8 cellular contexts compared by ENCODE assay signal in the genomic region with DNA sequence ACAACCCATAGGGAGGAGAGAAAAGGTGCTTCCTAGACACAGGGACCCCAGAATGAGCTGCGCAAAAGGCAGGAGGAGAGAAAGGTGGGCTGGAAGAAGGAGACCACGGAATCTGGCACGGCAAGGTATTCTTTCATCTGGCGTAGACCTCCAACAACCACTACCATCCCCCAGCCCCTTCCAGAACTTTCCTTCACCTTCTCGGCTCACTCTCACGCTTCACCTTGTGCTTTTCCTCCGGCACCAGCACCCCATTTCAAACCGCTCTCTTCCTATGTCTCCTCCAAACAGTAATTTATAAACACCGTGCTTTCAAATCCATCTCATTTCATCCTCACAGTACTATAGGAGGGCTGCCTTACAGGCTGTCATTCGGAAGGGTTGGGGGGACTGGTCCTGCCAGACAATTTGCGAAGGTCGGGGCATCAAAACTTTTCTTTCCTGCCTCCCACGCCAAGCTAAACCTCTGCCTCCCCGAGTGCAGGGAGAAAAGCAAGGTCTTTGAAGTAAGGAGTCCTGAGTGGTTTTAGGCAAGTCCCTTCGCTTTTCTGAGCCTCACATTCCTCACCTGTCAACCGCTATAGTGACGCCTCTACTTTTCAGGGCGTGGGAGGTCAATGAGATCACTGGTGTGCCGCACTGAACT. TPM values are rescaled to one million over a fixed set of nuclear protein-coding genes. Genes with fewer than 3 reads are reported as not detected.
DNase-seq lines count a peak whose midpoint lies in the region; ATAC-seq and TF ChIP-seq lines count a peak whose summit lies in the region.

No MANE protein-coding gene starts in this region.

- no peak for TF ChIP-seq POLR2A in stomach (IDR thresholded peaks at IDR 0.05)

- H3K27me3 ChIP-seq in iPS-15b (ENCODE audit: control insufficient read depth, insufficient read depth, low read length) (peaks cover 8% of the 10 kb centered on the region), stomach (no peaks in the 10 kb centered on the region)

- H3K4me1 Mint-ChIP-seq in activated CD4-positive, alpha-beta T cell treated with anti-CD3 and anti-CD28 coated beads, Interleukin-2, amount 10 ng/mL, durations not matched to agents 24 days and 14 days, result peaks cover 50% of the 10 kb centered on the region
- peaks cover 53% of the 10 kb centered on the region for H3K4me1 Mint-ChIP-seq in activated T-cell treated with anti-CD3 and anti-CD28 coated beads, Interleukin-2, amount 50 U/mL, for 24 hours (ENCODE audit: low read depth)

- no peak for TF ChIP-seq EP300 in stomach (IDR thresholded peaks at IDR 0.05)

- WGBS in stomach, 5 donors, result 28 to 35% (median 32%) methylated on average over 18 to 19 of the region's 19 CpGs

- H3K4me3 Mint-ChIP-seq in activated CD4-positive, alpha-beta T cell treated with anti-CD3 and anti-CD28 coated beads, Interleukin-2, amount 10 ng/mL, durations not matched to agents 24 days and 14 days, result peak overlapping the region; percentile 99
- H3K4me3 Mint-ChIP-seq in activated T-cell treated with anti-CD3 and anti-CD28 coated beads, Interleukin-2, amount 50 U/mL, for 24 hours, result peak overlapping the region; percentile 97

- H3K27ac ChIP-seq in stomach, result peak overlapping the region; percentile 25 to 92 (median 87)

- peaks cover 4% of the 10 kb centered on the region for H3K4me1 ChIP-seq in iPS-15b (ENCODE audit: control insufficient read depth, insufficient read depth, low read length)
- H3K4me1 ChIP-seq in stomach, result peaks cover 25 to 54% (median 42%) of the 10 kb centered on the region in 4 donors

- H3K9ac ChIP-seq in iPS-15b (ENCODE audit: low read depth, low read length), result no peak overlapping the region

- ATAC-seq in GM19395 (IDR thresholded peaks at IDR 0.05; ENCODE audit: unreplicated experiment), result no peak

- no peaks in the 10 kb centered on the region for H3K9me3 Mint-ChIP-seq in activated CD4-positive, alpha-beta T cell treated with anti-CD3 and anti-CD28 coated beads, Interleukin-2, amount 10 ng/mL, durations not matched to agents 24 days and 14 days
- H3K9me3 Mint-ChIP-seq in activated T-cell treated with anti-CD3 and anti-CD28 coated beads, Interleukin-2, amount 50 U/mL, for 24 hours, result no peaks in the 10 kb centered on the region

- intact Hi-C loops in activated CD4-positive, alpha-beta T cell treated with anti-CD3 and anti-CD28 coated beads, Interleukin-2, amount 10 ng/mL, durations not matched to agents 24 days and 14 days (cut with micrococcal nuclease), result loop anchor here (1.0 to 5.0 kb wide), 13 partner anchors 15 to 550 kb away; partner anchors contain the start of genes AAMDC, ALG8, CLNS1A and GAB2
- intact Hi-C loops in stomach (cut with DNase I; ENCODE audit: low total_unique reads), result no loop called here

- H3K9me3 ChIP-seq in iPS-15b (ENCODE audit: control insufficient read depth, insufficient read depth, low read length) (no peaks in the 10 kb centered on the region), stomach (no peaks in the 10 kb centered on the region)

- peak overlapping the region; percentile 84 for H3K4me3 ChIP-seq in iPS-15b (ENCODE audit: low read depth, low read length)
- peak overlapping the region; percentile 84 to 97 (median 88) for H3K4me3 ChIP-seq in stomach

- no peaks in the 10 kb centered on the region for H3K27me3 Mint-ChIP-seq in activated CD4-positive, alpha-beta T cell treated with anti-CD3 and anti-CD28 coated beads, Interleukin-2, amount 10 ng/mL, durations not matched to agents 24 days and 14 days
- H3K27me3 Mint-ChIP-seq in activated T-cell treated with anti-CD3 and anti-CD28 coated beads, Interleukin-2, amount 50 U/mL, for 24 hours, result no peaks in the 10 kb centered on the region

- no peak for DNase-seq in activated CD4-positive, alpha-beta T cell treated with anti-CD3 and anti-CD28 coated beads, Interleukin-2, amount 10 ng/mL, durations not matched to agents 24 days and 14 days
- no peak for DNase-seq in activated CD4-positive, alpha-beta T cell treated with anti-CD3 and anti-CD28 coated beads for 1 hour
- DNase-seq in activated T-cell treated with anti-CD3 and anti-CD28 coated beads, Interleukin-2, amount 50 U/mL, for 24 hours, result no peak
- DNase-seq in stomach (no peak), NCI-H82 treated with DMSO at 0.1 percent for 48 hours (lab: John Stamatoyannopoulos, UW; ENCODE audit: unreplicated experiment) (no peak), GOT3 (lab: John Stamatoyannopoulos, UW) (no peak)

- H3K36me3 Mint-ChIP-seq in activated CD4-positive, alpha-beta T cell treated with anti-CD3 and anti-CD28 coated beads, Interleukin-2, amount 10 ng/mL, durations not matched to agents 24 days and 14 days (ENCODE audit: low read depth), result peaks cover 27% of the 10 kb centered on the region
- H3K36me3 Mint-ChIP-seq in activated T-cell treated with anti-CD3 and anti-CD28 coated beads, Interleukin-2, amount 50 U/mL, for 24 hours (ENCODE audit: low read depth), result peaks cover 34% of the 10 kb centered on the region

- H3K27ac Mint-ChIP-seq in activated CD4-positive, alpha-beta T cell treated with anti-CD3 and anti-CD28 coated beads, Interleukin-2, amount 10 ng/mL, durations not matched to agents 24 days and 14 days, result peak overlapping the region; percentile 99
- peak overlapping the region; percentile 100 for H3K27ac Mint-ChIP-seq in activated T-cell treated with anti-CD3 and anti-CD28 coated beads, Interleukin-2, amount 50 U/mL, for 24 hours

- TF ChIP-seq CTCF in stomach (IDR thresholded peaks at IDR 0.05), result no peak

- no peaks in the 10 kb centered on the region for H3K36me3 ChIP-seq in iPS-15b (ENCODE audit: control insufficient read depth, insufficient read depth, low read length)
- peaks cover 0 to 17% (median 9%) of the 10 kb centered on the region in 4 donors for H3K36me3 ChIP-seq in stomach

RNA-seq across cellular contexts. Expression of gene KCTD21, which starts 0.9 kb away (rescaled TPM):
- total RNA-seq in activated CD4-positive, alpha-beta T cell treated with anti-CD3 and anti-CD28 coated beads, Interleukin-2, amount 10 ng/mL, durations not matched to agents 24 days and 14 days, result 11.7 and 12.0 TPM in 2 replicates
- 10 to 100 TPM in 1 of 5 donors, 1 to 10 TPM in 3, not detected in 1; 2.9 to 62.4 (median 4.3) TPM for total RNA-seq in stomach
- 1 to 10 TPM; 2.9 to 4.7 (median 3.7) TPM for polyA plus RNA-seq in stomach

RNA-seq across cellular contexts. Expression of gene USP35, which starts 1.2 kb away (rescaled TPM):
- total RNA-seq in activated CD4-positive, alpha-beta T cell treated with anti-CD3 and anti-CD28 coated beads, Interleukin-2, amount 10 ng/mL, durations not matched to agents 24 days and 14 days, result 10.4 and 13.1 TPM in 2 replicates
- 10 to 100 TPM in 3 of 5 donors, 1 to 10 TPM in 2; 3.3 to 68.4 (median 10.7) TPM for total RNA-seq in stomach
- polyA plus RNA-seq in stomach, result 1 to 10 TPM in 2 of 3 donors, under 1 TPM in 1; 0.61 to 3.4 (median 2.8) TPM

RNA-seq across cellular contexts. Expression of gene ALG8, which starts 48.1 kb away (rescaled TPM):
- 60.9 and 61.7 TPM in 2 replicates for total RNA-seq in activated CD4-positive, alpha-beta T cell treated with anti-CD3 and anti-CD28 coated beads, Interleukin-2, amount 10 ng/mL, durations not matched to agents 24 days and 14 days
- total RNA-seq in stomach, result 10 to 100 TPM in 4 of 5 donors, 1 to 10 TPM in 1; 3.8 to 58.2 (median 19.6) TPM
- polyA plus RNA-seq in stomach, result 10 to 100 TPM; 10.5 to 33.6 (median 29.4) TPM
